Comparison of ENCODE assay signal across 17 cellular contexts in genomic region chr1:11569551-11569950, GRCh38.
DNase-seq lines count a peak whose midpoint lies in the region.
"Had no signal": no experiment of that assay in that cellular context is flagged by ENCODE, and none has a peak within 500 bp of the region (broad histone marks: within the 10 kb centered on the region; RNA-seq: fewer than 3 reads in every experiment).

No MANE protein-coding gene starts in this region.

- peak; percentile 19 for DNase-seq in DMS53 (lab: John Stamatoyannopoulos, UW)
- no peak for DNase-seq in DMS53 treated with DMSO at 0.1 percent for 48 hours (lab: John Stamatoyannopoulos, UW; ENCODE audit: unreplicated experiment)
- DNase-seq in NCI-H526 treated with DMSO at 0.1 percent for 48 hours (lab: John Stamatoyannopoulos, UW) = peak; percentile 7
- DNase-seq in epithelial cell of prostate (ENCODE audit: low read depth, low spot score) = no peak
- peak; percentile 5 for DNase-seq in renal cortical epithelial cell (ENCODE audit: low read depth)
- no peak for DNase-seq in mesenteric fat pad (ENCODE audit: low spot score)
- DNase-seq in SIG-M5 treated with dmso at 0.1 percent for 504 hours (lab: John Stamatoyannopoulos, UW; ENCODE audit: unreplicated experiment) = no peak
- DNase-seq in activated CD4-positive, alpha-beta T cell treated with anti-CD3 and anti-CD28 coated beads, Interleukin-2, amount 50 U/mL, for 4 hours = no peak
- DNase-seq: CD8-positive, alpha-beta T cell; GOT3; NCI-H1436; NCI-H2029 treated with DMSO at 0.1 percent for 48 hours; NCI-H524 treated with DMSO at 0.1 percent for 48 hours; RPMI8226 had no signal

- peak overlapping the region; percentile 69 for H3K27ac ChIP-seq in epithelial cell of prostate
- H3K27ac ChIP-seq: 22Rv1, HL-60, SJSA1 had no signal

Comparison
In these comparisons a context has a peak if more than half of its experiments do, and no peak if none do; other contexts are left out.
1. DNase-seq: peak in DMS53 (single experiment), NCI-H526 treated with DMSO at 0.1 percent for 48 hours (single experiment) and renal cortical epithelial cell (single experiment); none in DMS53 treated with DMSO at 0.1 percent for 48 hours (single experiment), epithelial cell of prostate (single experiment), mesenteric fat pad (single experiment), SIG-M5 treated with dmso at 0.1 percent for 504 hours (single experiment) and activated CD4-positive, alpha-beta T cell treated with anti-CD3 and anti-CD28 coated beads, Interleukin-2, amount 50 U/mL, for 4 hours (0 of 2).